In genomic region chr11:68521962-68522626, GRCh38 we compare ENCODE assay signal across 18 cellular contexts.
"Had no signal": no experiment of that assay in that cellular context is flagged by ENCODE, and none has a peak within 500 bp of the region (broad histone marks: within the 10 kb centered on the region; RNA-seq: fewer than 3 reads in every experiment).

No MANE protein-coding gene starts in this region.

- H3K9me3 ChIP-seq: breast epithelium, esophagus squamous epithelium, heart left ventricle, right atrium auricular region, tibial nerve had no signal

- ATAC-seq: activated CD8-positive, alpha-beta T cell treated with anti-CD3 and anti-CD28 coated beads, Interleukin-2, amount 10 ng/mL, durations not matched to agents 7 days and 5 days; activated naive CD4-positive, alpha-beta T cell treated with anti-CD3 and anti-CD28 coated beads, Interleukin-2, amount 50 U/mL, for 72 hours; foreskin keratinocyte; heart left ventricle; left ventricle myocardium superior had no signal

- H3K27ac ChIP-seq: breast epithelium, dorsolateral prefrontal cortex, esophagus squamous epithelium, foreskin keratinocyte, heart left ventricle, right atrium auricular region, skin epidermis, tibial nerve had no signal

- H3K4me3 ChIP-seq: breast epithelium, dorsolateral prefrontal cortex, esophagus squamous epithelium, heart left ventricle, right atrium auricular region, skin epidermis, tibial nerve had no signal

- DNase-seq: activated CD8-positive, alpha-beta memory T cell treated with anti-CD3 and anti-CD28 coated beads, Interleukin-2, amount 50 U/mL, for 48 hours; activated CD8-positive, alpha-beta T cell treated with anti-CD3 and anti-CD28 coated beads, Interleukin-2, amount 10 ng/mL, durations not matched to agents 7 days and 5 days; aorta; dorsolateral prefrontal cortex; esophagus squamous epithelium; foreskin keratinocyte; heart left ventricle; islet precursor cell; left ventricle myocardium superior; SIG-M5; T-helper 2 cell had no signal

- H3K27ac Mint-ChIP-seq: activated CD8-positive, alpha-beta T cell treated with anti-CD3 and anti-CD28 coated beads, Interleukin-2, amount 10 ng/mL, durations not matched to agents 7 days and 5 days had no signal

- H3K27me3 ChIP-seq: breast epithelium, dorsolateral prefrontal cortex, esophagus squamous epithelium, foreskin keratinocyte, heart left ventricle, right atrium auricular region, tibial nerve had no signal

- H3K4me3 Mint-ChIP-seq: activated CD8-positive, alpha-beta T cell treated with anti-CD3 and anti-CD28 coated beads, Interleukin-2, amount 10 ng/mL, durations not matched to agents 7 days and 5 days had no signal

- H3K36me3 ChIP-seq: breast epithelium had no signal

- FAIRE-seq: endometrium, TTC549 had no signal

- H3K9me3 Mint-ChIP-seq: activated naive CD4-positive, alpha-beta T cell treated with anti-CD3 and anti-CD28 coated beads, Interleukin-2, amount 50 U/mL, for 72 hours had no signal
